30 cellular contexts compared by ENCODE assay signal in genomic region chr4:123666486-123666885, GRCh38.
"Had no signal": no experiment of that assay in that cellular context is flagged by ENCODE, and none has a peak within 500 bp of the region (broad histone marks: within the 10 kb centered on the region; RNA-seq: fewer than 3 reads in every experiment).

No MANE protein-coding gene starts in this region.

- H3K9me3 ChIP-seq: ovary, psoas muscle, stomach, thoracic aorta, thyroid gland, tibial nerve, upper lobe of left lung, vagina had no signal

- H3K4me1 ChIP-seq: neural progenitor cell, parathyroid adenoma, stomach, thyroid gland, tibial nerve, upper lobe of left lung, vagina had no signal

- ATAC-seq: naive thymus-derived CD4-positive, alpha-beta T cell; natural killer cell; psoas muscle; right cardiac atrium; sciatic nerve; stimulated activated effector memory CD8-positive, alpha-beta T cell treated with anti-CD3 and anti-CD28 coated beads, Interleukin-12 subunit alpha, Interleukin-12 subunit beta, amount 100 ng/mL, for 72 hours; stimulated activated naive B cell treated with anti-CD40 and anti-IgM and Interleukin-4, amounts not matched to agents 10 μg/mL and 1 μg/mL and 100 μg/mL, for 72 hours had no signal

- H3K9me3 Mint-ChIP-seq: natural killer cell; nephron; stimulated activated effector memory CD8-positive, alpha-beta T cell treated with anti-CD3 and anti-CD28 coated beads, Interleukin-12 subunit alpha, Interleukin-12 subunit beta, amount 100 ng/mL, for 72 hours; stimulated activated naive B cell treated with anti-CD40 and anti-IgM and Interleukin-4, amounts not matched to agents 10 μg/mL and 1 μg/mL and 100 μg/mL, for 72 hours; stimulated activated naive CD8-positive, alpha-beta T cell treated with anti-CD3 and anti-CD28 coated beads, Interleukin-15, Interleukin-2, amounts not matched to agents 100 ng/mL and 50 ng/mL, for 24 hours had no signal

- H3K4me3 ChIP-seq: neural progenitor cell, ovary, psoas muscle, skin epidermis, smooth muscle cell, stomach, thoracic aorta, thyroid gland, tibial nerve, upper lobe of left lung, vagina had no signal

- H2AFZ ChIP-seq: neural progenitor cell, parathyroid adenoma had no signal

- DNase-seq: naive thymus-derived CD4-positive, alpha-beta T cell; natural killer cell; occipital lobe; ovary; posterior cingulate gyrus; psoas muscle; right cardiac atrium; stimulated activated CD4-positive, alpha-beta T cell treated with anti-CD3 and anti-CD28 coated beads, Interleukin-15, amount 100 ng/mL, for 24 hours; stimulated activated CD4-positive, alpha-beta T cell treated with anti-CD3 and anti-CD28 coated beads, Interleukin-2, amount 100 ng/mL, for 24 hours; stimulated activated CD4-positive, alpha-beta T cell treated with anti-CD3 and anti-CD28 coated beads, Interleukin-2, amount 100 ng/mL, for 48 hours; stimulated activated CD4-positive, alpha-beta T cell treated with anti-CD3 and anti-CD28 coated beads, Interleukin-4, amount 100 ng/mL, for 24 hours; stimulated activated naive B cell treated with anti-CD40 and anti-IgM and Interleukin-4, amounts not matched to agents 10 μg/mL and 1 μg/mL and 100 μg/mL, for 72 hours; stimulated activated naive CD4-positive, alpha-beta T cell treated with Interleukin-2 at 50 U/mL for 16 hours; stomach; thyroid gland; trophoblast cell; upper lobe of left lung had no signal

- FAIRE-seq: urothelium cell line had no signal

- H3K4me3 Mint-ChIP-seq: naive thymus-derived CD4-positive, alpha-beta T cell; natural killer cell; nephron; neural progenitor cell; stimulated activated effector memory CD8-positive, alpha-beta T cell treated with anti-CD3 and anti-CD28 coated beads, Interleukin-12 subunit alpha, Interleukin-12 subunit beta, amount 100 ng/mL, for 72 hours; stimulated activated naive B cell treated with anti-CD40 and anti-IgM and Interleukin-4, amounts not matched to agents 10 μg/mL and 1 μg/mL and 100 μg/mL, for 72 hours; stimulated activated naive CD8-positive, alpha-beta T cell treated with anti-CD3 and anti-CD28 coated beads, Interleukin-15, Interleukin-2, amounts not matched to agents 100 ng/mL and 50 ng/mL, for 24 hours had no signal

- H3K4me1 Mint-ChIP-seq: nephron, neural progenitor cell had no signal

- H3K36me3 Mint-ChIP-seq: naive thymus-derived CD4-positive, alpha-beta T cell; natural killer cell; stimulated activated effector memory CD8-positive, alpha-beta T cell treated with anti-CD3 and anti-CD28 coated beads, Interleukin-12 subunit alpha, Interleukin-12 subunit beta, amount 100 ng/mL, for 72 hours had no signal

- H3K9ac ChIP-seq: neural progenitor cell, parathyroid adenoma had no signal

- H3K27me3 Mint-ChIP-seq: progenitor cell of endocrine pancreas had no signal

- H3K27ac Mint-ChIP-seq: naive thymus-derived CD4-positive, alpha-beta T cell; natural killer cell; nephron; neural progenitor cell; progenitor cell of endocrine pancreas; stimulated activated effector memory CD8-positive, alpha-beta T cell treated with anti-CD3 and anti-CD28 coated beads, Interleukin-12 subunit alpha, Interleukin-12 subunit beta, amount 100 ng/mL, for 72 hours; stimulated activated naive B cell treated with anti-CD40 and anti-IgM and Interleukin-4, amounts not matched to agents 10 μg/mL and 1 μg/mL and 100 μg/mL, for 72 hours; stimulated activated naive CD8-positive, alpha-beta T cell treated with anti-CD3 and anti-CD28 coated beads, Interleukin-15, Interleukin-2, amounts not matched to agents 100 ng/mL and 50 ng/mL, for 24 hours had no signal

- H3K4me2 ChIP-seq: neural progenitor cell, smooth muscle cell had no signal

- H3K27ac ChIP-seq: neural progenitor cell, ovary, parathyroid adenoma, psoas muscle, skin epidermis, stomach, thoracic aorta, thyroid gland, tibial nerve, upper lobe of left lung, vagina had no signal

- H3K27me3 ChIP-seq: neural progenitor cell, ovary, stomach, thyroid gland, tibial nerve, upper lobe of left lung, vagina had no signal

- H3K36me3 ChIP-seq: neural progenitor cell, ovary, stomach, thoracic aorta, thyroid gland, tibial nerve, upper lobe of left lung, vagina had no signal

- H3K79me2 ChIP-seq: parathyroid adenoma had no signal
